In the genomic region with DNA sequence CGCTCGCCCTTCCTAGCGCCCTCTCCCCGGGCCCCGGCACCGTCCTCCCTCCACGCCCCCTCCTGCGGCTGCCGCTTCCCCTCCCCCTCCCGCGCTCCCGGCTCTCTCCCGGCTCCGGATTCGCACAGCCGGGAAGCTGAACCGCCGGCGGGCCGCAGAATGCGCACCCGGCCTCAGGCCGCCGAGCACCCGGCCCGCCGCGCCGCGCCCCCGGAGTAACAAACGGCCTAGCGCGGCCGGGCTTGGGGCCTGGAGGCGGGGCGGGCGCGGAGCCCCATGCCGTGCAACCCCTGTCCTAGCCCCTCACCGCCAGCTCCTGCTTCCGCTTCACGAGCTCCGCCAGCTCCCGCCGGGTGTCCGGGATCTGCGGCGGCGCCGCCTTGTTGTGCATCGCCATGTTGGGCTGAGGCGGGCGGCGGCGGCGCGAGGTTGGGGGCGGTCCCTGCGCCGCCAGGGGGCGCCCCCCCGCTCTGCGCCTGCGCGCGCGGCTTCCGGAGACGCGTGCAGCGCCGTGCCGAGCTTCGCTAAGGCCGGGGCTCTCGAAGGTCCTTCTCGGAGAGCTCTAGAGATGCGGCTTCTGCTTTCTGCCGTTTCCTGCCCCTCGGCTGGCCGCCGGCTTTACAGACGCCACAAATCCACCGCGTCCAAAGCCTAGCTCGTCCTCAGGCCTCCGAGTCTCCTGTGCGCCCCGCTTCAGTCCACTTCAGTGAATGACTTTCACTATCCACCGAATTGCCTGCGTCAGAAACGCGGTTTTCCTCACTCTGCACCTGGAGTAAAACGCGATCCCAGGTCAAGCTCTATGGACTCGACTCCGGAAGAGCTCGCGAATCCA, we compare ENCODE assay signal across 1 cellular context.
TF ChIP-seq lines count a peak whose summit lies in the region.

A gene (minus strand): TSS at position 417 of the 835 bp plus-strand sequence. CDS start 20 bp downstream, at position 397.

TF ChIP-seq in HepG2, 621 proteins besides CTCF, POLR2A, EP300 and RAD21 (continued from another document and continues in another):
- TF ChIP-seq, protein P1, sequence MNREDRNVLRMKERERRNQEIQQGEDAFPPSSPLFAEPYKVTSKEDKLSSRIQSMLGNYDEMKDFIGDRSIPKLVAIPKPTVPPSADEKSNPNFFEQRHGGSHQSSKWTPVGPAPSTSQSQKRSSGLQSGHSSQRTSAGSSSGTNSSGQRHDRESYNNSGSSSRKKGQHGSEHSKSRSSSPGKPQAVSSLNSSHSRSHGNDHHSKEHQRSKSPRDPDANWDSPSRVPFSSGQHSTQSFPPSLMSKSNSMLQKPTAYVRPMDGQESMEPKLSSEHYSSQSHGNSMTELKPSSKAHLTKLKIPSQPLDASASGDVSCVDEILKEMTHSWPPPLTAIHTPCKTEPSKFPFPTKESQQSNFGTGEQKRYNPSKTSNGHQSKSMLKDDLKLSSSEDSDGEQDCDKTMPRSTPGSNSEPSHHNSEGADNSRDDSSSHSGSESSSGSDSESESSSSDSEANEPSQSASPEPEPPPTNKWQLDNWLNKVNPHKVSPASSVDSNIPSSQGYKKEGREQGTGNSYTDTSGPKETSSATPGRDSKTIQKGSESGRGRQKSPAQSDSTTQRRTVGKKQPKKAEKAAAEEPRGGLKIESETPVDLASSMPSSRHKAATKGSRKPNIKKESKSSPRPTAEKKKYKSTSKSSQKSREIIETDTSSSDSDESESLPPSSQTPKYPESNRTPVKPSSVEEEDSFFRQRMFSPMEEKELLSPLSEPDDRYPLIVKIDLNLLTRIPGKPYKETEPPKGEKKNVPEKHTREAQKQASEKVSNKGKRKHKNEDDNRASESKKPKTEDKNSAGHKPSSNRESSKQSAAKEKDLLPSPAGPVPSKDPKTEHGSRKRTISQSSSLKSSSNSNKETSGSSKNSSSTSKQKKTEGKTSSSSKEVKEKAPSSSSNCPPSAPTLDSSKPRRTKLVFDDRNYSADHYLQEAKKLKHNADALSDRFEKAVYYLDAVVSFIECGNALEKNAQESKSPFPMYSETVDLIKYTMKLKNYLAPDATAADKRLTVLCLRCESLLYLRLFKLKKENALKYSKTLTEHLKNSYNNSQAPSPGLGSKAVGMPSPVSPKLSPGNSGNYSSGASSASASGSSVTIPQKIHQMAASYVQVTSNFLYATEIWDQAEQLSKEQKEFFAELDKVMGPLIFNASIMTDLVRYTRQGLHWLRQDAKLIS (CRISPR knock-in tag; IDR thresholded peaks at IDR 0.05): no peak
- TF ChIP-seq ZNF775 (CRISPR knock-in tag; IDR thresholded peaks at IDR 0.05; ENCODE audit: borderline replicate concordance): no peak
- peak; percentile 59; the same call in 1 of the 2 replicates for TF ChIP-seq ZNF230 (CRISPR knock-in tag; IDR thresholded peaks at IDR 0.05)
- peak; percentile 67; the same call in 1 of the 2 replicates for TF ChIP-seq ZNF350 (CRISPR knock-in tag; IDR thresholded peaks at IDR 0.05; ENCODE audit: borderline replicate concordance, low read depth)
- peak; percentile 98 for TF ChIP-seq SALL2 (CRISPR knock-in tag; IDR thresholded peaks at IDR 0.05)
- TF ChIP-seq, protein P2, sequence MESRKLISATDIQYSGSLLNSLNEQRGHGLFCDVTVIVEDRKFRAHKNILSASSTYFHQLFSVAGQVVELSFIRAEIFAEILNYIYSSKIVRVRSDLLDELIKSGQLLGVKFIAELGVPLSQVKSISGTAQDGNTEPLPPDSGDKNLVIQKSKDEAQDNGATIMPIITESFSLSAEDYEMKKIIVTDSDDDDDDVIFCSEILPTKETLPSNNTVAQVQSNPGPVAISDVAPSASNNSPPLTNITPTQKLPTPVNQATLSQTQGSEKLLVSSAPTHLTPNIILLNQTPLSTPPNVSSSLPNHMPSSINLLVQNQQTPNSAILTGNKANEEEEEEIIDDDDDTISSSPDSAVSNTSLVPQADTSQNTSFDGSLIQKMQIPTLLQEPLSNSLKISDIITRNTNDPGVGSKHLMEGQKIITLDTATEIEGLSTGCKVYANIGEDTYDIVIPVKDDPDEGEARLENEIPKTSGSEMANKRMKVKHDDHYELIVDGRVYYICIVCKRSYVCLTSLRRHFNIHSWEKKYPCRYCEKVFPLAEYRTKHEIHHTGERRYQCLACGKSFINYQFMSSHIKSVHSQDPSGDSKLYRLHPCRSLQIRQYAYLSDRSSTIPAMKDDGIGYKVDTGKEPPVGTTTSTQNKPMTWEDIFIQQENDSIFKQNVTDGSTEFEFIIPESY (CRISPR knock-in tag; IDR thresholded peaks at IDR 0.05): 0 out of 2 replicates have a peak, but pooled peaks have one; percentile 3
- no peak for TF ChIP-seq PPARG (CRISPR knock-in tag; conservative IDR thresholded peaks at IDR 0.05)
- no peak for TF ChIP-seq KLF13 (CRISPR knock-in tag; IDR thresholded peaks at IDR 0.05)
- no peak for TF ChIP-seq MAFF (IDR thresholded peaks at IDR 0.05; ENCODE audit: low read depth, low read length)
- TF ChIP-seq ZNF329 (CRISPR knock-in tag; IDR thresholded peaks at IDR 0.05; ENCODE audit: low read depth): peak; percentile 64; the same call in 1 of the 2 replicates
- TF ChIP-seq, protein P3, sequence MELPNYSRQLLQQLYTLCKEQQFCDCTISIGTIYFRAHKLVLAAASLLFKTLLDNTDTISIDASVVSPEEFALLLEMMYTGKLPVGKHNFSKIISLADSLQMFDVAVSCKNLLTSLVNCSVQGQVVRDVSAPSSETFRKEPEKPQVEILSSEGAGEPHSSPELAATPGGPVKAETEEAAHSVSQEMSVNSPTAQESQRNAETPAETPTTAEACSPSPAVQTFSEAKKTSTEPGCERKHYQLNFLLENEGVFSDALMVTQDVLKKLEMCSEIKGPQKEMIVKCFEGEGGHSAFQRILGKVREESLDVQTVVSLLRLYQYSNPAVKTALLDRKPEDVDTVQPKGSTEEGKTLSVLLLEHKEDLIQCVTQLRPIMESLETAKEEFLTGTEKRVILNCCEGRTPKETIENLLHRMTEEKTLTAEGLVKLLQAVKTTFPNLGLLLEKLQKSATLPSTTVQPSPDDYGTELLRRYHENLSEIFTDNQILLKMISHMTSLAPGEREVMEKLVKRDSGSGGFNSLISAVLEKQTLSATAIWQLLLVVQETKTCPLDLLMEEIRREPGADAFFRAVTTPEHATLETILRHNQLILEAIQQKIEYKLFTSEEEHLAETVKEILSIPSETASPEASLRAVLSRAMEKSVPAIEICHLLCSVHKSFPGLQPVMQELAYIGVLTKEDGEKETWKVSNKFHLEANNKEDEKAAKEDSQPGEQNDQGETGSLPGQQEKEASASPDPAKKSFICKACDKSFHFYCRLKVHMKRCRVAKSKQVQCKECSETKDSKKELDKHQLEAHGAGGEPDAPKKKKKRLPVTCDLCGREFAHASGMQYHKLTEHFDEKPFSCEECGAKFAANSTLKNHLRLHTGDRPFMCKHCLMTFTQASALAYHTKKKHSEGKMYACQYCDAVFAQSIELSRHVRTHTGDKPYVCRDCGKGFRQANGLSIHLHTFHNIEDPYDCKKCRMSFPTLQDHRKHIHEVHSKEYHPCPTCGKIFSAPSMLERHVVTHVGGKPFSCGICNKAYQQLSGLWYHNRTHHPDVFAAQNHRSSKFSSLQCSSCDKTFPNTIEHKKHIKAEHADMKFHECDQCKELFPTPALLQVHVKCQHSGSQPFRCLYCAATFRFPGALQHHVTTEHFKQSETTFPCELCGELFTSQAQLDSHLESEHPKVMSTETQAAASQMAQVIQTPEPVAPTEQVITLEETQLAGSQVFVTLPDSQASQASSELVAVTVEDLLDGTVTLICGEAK (IDR thresholded peaks at IDR 0.05): no peak
- TF ChIP-seq, protein P3 (CRISPR knock-in tag; IDR thresholded peaks at IDR 0.05): peak; percentile 73; the same call in 1 of the 2 replicates
- no peak for TF ChIP-seq TCF7L2 (IDR thresholded peaks at IDR 0.05; ENCODE audit: low read depth, low read length)
- TF ChIP-seq KDM6A (CRISPR knock-in tag; IDR thresholded peaks at IDR 0.05; ENCODE audit: low read depth): no peak
- TF ChIP-seq HNF4A (CRISPR knock-in tag; IDR thresholded peaks at IDR 0.05): 0 out of 2 replicates have a peak, but pooled peaks have one; percentile 30
- no peak for TF ChIP-seq TBL1XR1 (IDR thresholded peaks at IDR 0.05; ENCODE audit: borderline replicate concordance, low read length, partially characterized antibody)
- TF ChIP-seq GATAD1 (CRISPR knock-in tag; IDR thresholded peaks at IDR 0.05): peak; percentile 37; the same call in 1 of the 2 replicates
- TF ChIP-seq HDAC6 (IDR thresholded peaks at IDR 0.05; ENCODE audit: low read depth, low read length): no peak
- TF ChIP-seq ZNF879 (CRISPR knock-in tag; IDR thresholded peaks at IDR 0.05): no peak
- TF ChIP-seq, protein P4, sequence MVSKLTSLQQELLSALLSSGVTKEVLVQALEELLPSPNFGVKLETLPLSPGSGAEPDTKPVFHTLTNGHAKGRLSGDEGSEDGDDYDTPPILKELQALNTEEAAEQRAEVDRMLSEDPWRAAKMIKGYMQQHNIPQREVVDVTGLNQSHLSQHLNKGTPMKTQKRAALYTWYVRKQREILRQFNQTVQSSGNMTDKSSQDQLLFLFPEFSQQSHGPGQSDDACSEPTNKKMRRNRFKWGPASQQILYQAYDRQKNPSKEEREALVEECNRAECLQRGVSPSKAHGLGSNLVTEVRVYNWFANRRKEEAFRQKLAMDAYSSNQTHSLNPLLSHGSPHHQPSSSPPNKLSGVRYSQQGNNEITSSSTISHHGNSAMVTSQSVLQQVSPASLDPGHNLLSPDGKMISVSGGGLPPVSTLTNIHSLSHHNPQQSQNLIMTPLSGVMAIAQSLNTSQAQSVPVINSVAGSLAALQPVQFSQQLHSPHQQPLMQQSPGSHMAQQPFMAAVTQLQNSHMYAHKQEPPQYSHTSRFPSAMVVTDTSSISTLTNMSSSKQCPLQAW (CRISPR knock-in tag; IDR thresholded peaks at IDR 0.05): peak; percentile 71
- no peak for TF ChIP-seq ZNF296 (CRISPR knock-in tag; conservative IDR thresholded peaks at IDR 0.05)
- no peak for TF ChIP-seq HNRNPUL1 (IDR thresholded peaks at IDR 0.05; ENCODE audit: low read depth, low read length)
- peak; percentile 58; the same call in 1 of the 2 replicates for TF ChIP-seq ZNF777 (CRISPR knock-in tag; IDR thresholded peaks at IDR 0.05)
- TF ChIP-seq ZNF256 (CRISPR knock-in tag; conservative IDR thresholded peaks at IDR 0.05): peak; percentile 92; the same call in 1 of the 2 replicates
- TF ChIP-seq, protein P5, sequence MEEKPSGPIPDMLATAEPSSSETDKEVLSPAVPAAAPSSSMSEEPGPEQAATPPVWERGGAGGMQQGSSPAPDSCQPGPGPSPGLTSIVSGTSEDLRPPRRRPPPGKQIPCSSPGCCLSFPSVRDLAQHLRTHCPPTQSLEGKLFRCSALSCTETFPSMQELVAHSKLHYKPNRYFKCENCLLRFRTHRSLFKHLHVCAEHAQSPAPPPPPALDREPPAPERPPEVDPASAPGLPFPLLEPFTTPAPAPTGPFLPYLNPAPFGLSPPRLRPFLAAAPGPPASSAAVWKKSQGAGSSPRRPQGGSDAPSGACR (CRISPR knock-in tag; IDR thresholded peaks at IDR 0.05): no peak; the same call in 1 of the 2 replicates
- 0 out of 2 replicates have a peak, but pooled peaks have one; percentile 46 for TF ChIP-seq SAFB2 (CRISPR knock-in tag; IDR thresholded peaks at IDR 0.05; ENCODE audit: borderline replicate concordance, low read depth)
- TF ChIP-seq RFX3 (CRISPR knock-in tag; IDR thresholded peaks at IDR 0.05): no peak
- TF ChIP-seq, protein P6, sequence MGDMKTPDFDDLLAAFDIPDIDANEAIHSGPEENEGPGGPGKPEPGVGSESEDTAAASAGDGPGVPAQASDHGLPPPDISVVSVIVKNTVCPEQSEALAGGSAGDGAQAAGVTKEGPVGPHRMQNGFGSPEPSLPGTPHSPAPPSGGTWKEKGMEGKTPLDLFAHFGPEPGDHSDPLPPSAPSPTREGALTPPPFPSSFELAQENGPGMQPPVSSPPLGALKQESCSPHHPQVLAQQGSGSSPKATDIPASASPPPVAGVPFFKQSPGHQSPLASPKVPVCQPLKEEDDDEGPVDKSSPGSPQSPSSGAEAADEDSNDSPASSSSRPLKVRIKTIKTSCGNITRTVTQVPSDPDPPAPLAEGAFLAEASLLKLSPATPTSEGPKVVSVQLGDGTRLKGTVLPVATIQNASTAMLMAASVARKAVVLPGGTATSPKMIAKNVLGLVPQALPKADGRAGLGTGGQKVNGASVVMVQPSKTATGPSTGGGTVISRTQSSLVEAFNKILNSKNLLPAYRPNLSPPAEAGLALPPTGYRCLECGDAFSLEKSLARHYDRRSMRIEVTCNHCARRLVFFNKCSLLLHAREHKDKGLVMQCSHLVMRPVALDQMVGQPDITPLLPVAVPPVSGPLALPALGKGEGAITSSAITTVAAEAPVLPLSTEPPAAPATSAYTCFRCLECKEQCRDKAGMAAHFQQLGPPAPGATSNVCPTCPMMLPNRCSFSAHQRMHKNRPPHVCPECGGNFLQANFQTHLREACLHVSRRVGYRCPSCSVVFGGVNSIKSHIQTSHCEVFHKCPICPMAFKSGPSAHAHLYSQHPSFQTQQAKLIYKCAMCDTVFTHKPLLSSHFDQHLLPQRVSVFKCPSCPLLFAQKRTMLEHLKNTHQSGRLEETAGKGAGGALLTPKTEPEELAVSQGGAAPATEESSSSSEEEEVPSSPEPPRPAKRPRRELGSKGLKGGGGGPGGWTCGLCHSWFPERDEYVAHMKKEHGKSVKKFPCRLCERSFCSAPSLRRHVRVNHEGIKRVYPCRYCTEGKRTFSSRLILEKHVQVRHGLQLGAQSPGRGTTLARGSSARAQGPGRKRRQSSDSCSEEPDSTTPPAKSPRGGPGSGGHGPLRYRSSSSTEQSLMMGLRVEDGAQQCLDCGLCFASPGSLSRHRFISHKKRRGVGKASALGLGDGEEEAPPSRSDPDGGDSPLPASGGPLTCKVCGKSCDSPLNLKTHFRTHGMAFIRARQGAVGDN (CRISPR knock-in tag; IDR thresholded peaks at IDR 0.05): peak; percentile 98
- TF ChIP-seq BCL6 (CRISPR knock-in tag; IDR thresholded peaks at IDR 0.05): peak; percentile 71
- peak; percentile 94; the same call in 1 of the 2 replicates for TF ChIP-seq ZNF552 (CRISPR knock-in tag; IDR thresholded peaks at IDR 0.05; ENCODE audit: borderline replicate concordance)
